ENCODE assay signal across 1 cellular context in genomic region chr6:140050232-140050995, GRCh38.
A peak's percentile ranks its signal among the peaks of the same experiment; 100 is the strongest.
TF ChIP-seq lines count a peak whose summit lies in the region.

No MANE protein-coding gene starts in this region.

TF ChIP-seq in liver, 16 proteins besides CTCF, POLR2A, EP300 and RAD21 (continued from another document):
- TF ChIP-seq, protein P1, sequence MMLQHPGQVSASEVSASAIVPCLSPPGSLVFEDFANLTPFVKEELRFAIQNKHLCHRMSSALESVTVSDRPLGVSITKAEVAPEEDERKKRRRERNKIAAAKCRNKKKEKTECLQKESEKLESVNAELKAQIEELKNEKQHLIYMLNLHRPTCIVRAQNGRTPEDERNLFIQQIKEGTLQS (IDR thresholded peaks at IDR 0.05), result peak; percentile 92
